20 cellular contexts compared by ENCODE assay signal in the genomic region with DNA sequence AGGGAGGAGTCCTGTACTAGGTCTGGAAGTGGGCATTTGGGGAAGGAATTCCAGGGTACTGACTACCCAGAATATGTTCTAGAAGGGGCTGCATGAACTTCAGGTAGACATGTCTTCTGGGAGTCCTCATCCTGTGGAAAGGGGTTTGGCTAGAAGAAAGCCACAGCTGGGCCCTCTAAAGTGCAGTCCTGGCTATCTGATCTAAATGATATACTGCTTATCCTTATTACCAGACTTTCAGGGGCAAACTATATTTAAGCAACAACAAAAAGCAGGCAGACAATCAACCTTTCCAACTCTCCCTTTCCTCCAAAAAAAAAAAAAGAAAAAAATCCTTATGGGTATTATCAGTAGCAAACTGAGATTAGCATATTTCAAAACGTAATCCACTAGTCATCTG.
"Had no signal": no experiment of that assay in that cellular context is flagged by ENCODE, and none has a peak within 500 bp of the region (broad histone marks: within the 10 kb centered on the region; RNA-seq: fewer than 3 reads in every experiment).

No MANE protein-coding gene starts in this region.

- H3K9me3 ChIP-seq: esophagus squamous epithelium, gastroesophageal sphincter, ovary, right atrium auricular region, sigmoid colon, thyroid gland, upper lobe of left lung, uterus had no signal

- ATAC-seq: gastroesophageal sphincter; left lobe of liver; naive thymus-derived CD4-positive, alpha-beta T cell; stimulated activated naive B cell treated with anti-CD40 and anti-IgM and Interleukin-4, amounts not matched to agents 10 μg/mL and 1 μg/mL and 100 μg/mL, for 72 hours had no signal

- H3K4me3 ChIP-seq: esophagus squamous epithelium, gastroesophageal sphincter, ovary, right atrium auricular region, sigmoid colon, skin epidermis, thyroid gland, upper lobe of left lung, uterus had no signal

- H3K27ac ChIP-seq: esophagus squamous epithelium, gastroesophageal sphincter, ovary, right atrium auricular region, sigmoid colon, skin epidermis, thyroid gland, upper lobe of left lung, uterus had no signal

- H3K27me3 Mint-ChIP-seq: naive thymus-derived CD4-positive, alpha-beta T cell; stimulated activated naive B cell treated with anti-CD40 and anti-IgM and Interleukin-4, amounts not matched to agents 10 μg/mL and 1 μg/mL and 100 μg/mL, for 72 hours had no signal

- H3K4me1 Mint-ChIP-seq: neural crest cell had no signal

- H3K27me3 ChIP-seq: esophagus squamous epithelium, gastroesophageal sphincter, ovary, right atrium auricular region, sigmoid colon, thyroid gland, upper lobe of left lung, uterus had no signal

- H3K9me3 Mint-ChIP-seq: neural crest cell; stimulated activated naive B cell treated with anti-CD40 and anti-IgM and Interleukin-4, amounts not matched to agents 10 μg/mL and 1 μg/mL and 100 μg/mL, for 72 hours had no signal

- H3K4me1 ChIP-seq: esophagus squamous epithelium, gastroesophageal sphincter, right atrium auricular region, sigmoid colon, thyroid gland, upper lobe of left lung, uterus had no signal

- DNase-seq: dermis blood vessel endothelial cell; esophagus squamous epithelium; foreskin fibroblast; glutamatergic neuron; islet precursor cell; mammary epithelial cell; naive thymus-derived CD4-positive, alpha-beta T cell; ovary; sigmoid colon; stimulated activated CD4-positive, alpha-beta T cell treated with anti-CD3 and anti-CD28 coated beads, Interleukin-2, amount 100 ng/mL, for 24 hours; stimulated activated CD4-positive, alpha-beta T cell treated with anti-CD3 and anti-CD28 coated beads, Interleukin-4, amount 100 ng/mL, for 4 hours; stimulated activated naive B cell treated with anti-CD40 and anti-IgM and Interleukin-4, amounts not matched to agents 10 μg/mL and 1 μg/mL and 100 μg/mL, for 72 hours; thyroid gland; upper lobe of left lung; uterus had no signal

- H3K27ac Mint-ChIP-seq: naive thymus-derived CD4-positive, alpha-beta T cell; stimulated activated naive B cell treated with anti-CD40 and anti-IgM and Interleukin-4, amounts not matched to agents 10 μg/mL and 1 μg/mL and 100 μg/mL, for 72 hours had no signal

- H3K4me3 Mint-ChIP-seq: naive thymus-derived CD4-positive, alpha-beta T cell; neural crest cell; stimulated activated naive B cell treated with anti-CD40 and anti-IgM and Interleukin-4, amounts not matched to agents 10 μg/mL and 1 μg/mL and 100 μg/mL, for 72 hours had no signal

- H3K36me3 ChIP-seq: ovary, right atrium auricular region, thyroid gland, uterus had no signal
